ENCODE assay signal across 9 cellular contexts in the genomic region with DNA sequence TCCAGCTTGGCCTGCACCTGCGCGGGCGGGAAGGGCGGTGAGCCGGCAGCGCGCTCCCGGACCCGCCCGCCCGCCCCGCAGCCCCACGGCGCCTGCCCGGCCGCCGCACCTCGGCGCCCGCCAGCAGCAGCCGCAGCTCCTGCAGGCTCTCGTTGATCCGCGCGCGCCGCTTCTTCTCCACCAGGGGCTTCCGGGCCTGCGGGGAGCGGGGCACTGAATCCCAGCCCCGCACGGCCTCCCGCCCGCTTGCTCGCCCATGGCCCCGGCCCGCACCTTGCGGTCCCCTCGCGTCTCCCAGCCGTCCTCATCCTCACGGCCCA. TPM values are rescaled to one million over a fixed set of nuclear protein-coding genes. Genes with fewer than 3 reads are reported as not detected.
A peak's percentile ranks its signal among the peaks of the same experiment; 100 is the strongest.
DNase-seq lines count a peak whose midpoint lies in the region; ATAC-seq and TF ChIP-seq lines count a peak whose summit lies in the region.
"Had no signal": no experiment of that assay in that cellular context is flagged by ENCODE, and none has a peak within 500 bp of the region (broad histone marks: within the 10 kb centered on the region; RNA-seq: fewer than 3 reads in every experiment).

No MANE protein-coding gene starts in this region.

- no TSS peak for BruUV-seq in A673 (replicated peaks; lab: Mats Ljungman, UMichigan)

- POLR2A ChIA-PET in A673 (lab: Charles Lee; ENCODE audit: low non-redundant PET): interaction anchor here (0.6 kb wide), 2 partner anchors 10 to 80 kb away, joined by 3 to 4 read pairs; no protein-coding TSS in a partner anchor

- peak; percentile 21 for ATAC-seq in GM19438 (IDR thresholded peaks at IDR 0.05; ENCODE audit: low read depth, unreplicated experiment)

- no peaks in the 10 kb centered on the region for H3K79me2 ChIP-seq in osteoblast (ENCODE audit: insufficient read depth, low read length)

- H3K4me3 Mint-ChIP-seq in endothelial cell (ENCODE audit: unreplicated experiment): no peak overlapping the region

- TF ChIP-seq CTCF in A673 (conservative IDR thresholded peaks at IDR 0.05; ENCODE audit: low read depth, low read length) (no peak), endothelial cell (IDR thresholded peaks at IDR 0.05; ENCODE audit: unreplicated experiment) (no peak), osteoblast (IDR thresholded peaks at IDR 0.05; ENCODE audit: extremely low read depth, low read depth, low read length) (no peak)

- H3K27ac ChIP-seq in A673 (ENCODE audit: low read depth, low read length, poor library complexity, severe bottlenecking) (peak overlapping the region; percentile 61), osteoblast (ENCODE audit: low read depth, low read length) (no peak overlapping the region)
- H3K27ac ChIP-seq: epithelial cell of prostate had no signal

- no peaks in the 10 kb centered on the region for H3K9me3 Mint-ChIP-seq in endothelial cell (ENCODE audit: unreplicated experiment)

- no peak overlapping the region for H3K27ac Mint-ChIP-seq in endothelial cell (ENCODE audit: unreplicated experiment)

- H3K4me2 ChIP-seq in osteoblast (ENCODE audit: insufficient read depth, low read length): peak overlapping the region; percentile 77

- H3K4me1 Mint-ChIP-seq in endothelial cell (ENCODE audit: unreplicated experiment): peaks cover 11% of the 10 kb centered on the region

- H2AFZ ChIP-seq in osteoblast (ENCODE audit: low read length): no peak overlapping the region

- H4K20me1 ChIP-seq in osteoblast (ENCODE audit: insufficient read depth, low read length): no peaks in the 10 kb centered on the region

- H3K36me3 ChIP-seq in A673 (ENCODE audit: insufficient read depth, low read length, poor library complexity, severe bottlenecking) (no peaks in the 10 kb centered on the region), NT2/D1 (ENCODE audit: insufficient read depth, insufficient read length, low read length) (no peaks in the 10 kb centered on the region), osteoblast (ENCODE audit: insufficient read depth, low read length) (no peaks in the 10 kb centered on the region)

- H3K4me1 ChIP-seq in A673 (ENCODE audit: insufficient read depth, low read length, poor library complexity, severe bottlenecking) (peaks cover 15% of the 10 kb centered on the region), NT2/D1 (ENCODE audit: insufficient read depth, insufficient read length) (peaks cover 11% of the 10 kb centered on the region), osteoblast (ENCODE audit: insufficient read depth, low read length) (no peaks in the 10 kb centered on the region)

- peaks cover 12% of the 10 kb centered on the region for H3K36me3 Mint-ChIP-seq in endothelial cell (ENCODE audit: low read depth, unreplicated experiment)

- H3K27me3 ChIP-seq in A673 (replicated peaks; ENCODE audit: insufficient read depth, low read depth, low read length, poor library complexity) (no peaks in the 10 kb centered on the region), NT2/D1 (ENCODE audit: insufficient read depth, insufficient read length) (peaks cover 41% of the 10 kb centered on the region), osteoblast (ENCODE audit: insufficient read depth, low read length) (peaks cover 58% of the 10 kb centered on the region)

- peak overlapping the region; percentile 71 for H3K4me3 ChIP-seq in A673 (ENCODE audit: low read depth, low read length, poor library complexity, severe bottlenecking)
- peak overlapping the region; percentile 72 for H3K4me3 ChIP-seq in NT2/D1 (ENCODE audit: insufficient read length, low read depth)
- H3K4me3 ChIP-seq in osteoblast (ENCODE audit: insufficient read depth, low read length): peak overlapping the region; percentile 70

- H3K9ac ChIP-seq in NT2/D1 (ENCODE audit: insufficient read length, low read depth): peak overlapping the region; percentile 91

- CTCF ChIA-PET in A673 (lab: Charles Lee): no interaction called here

- no peaks in the 10 kb centered on the region for H3K9me3 ChIP-seq in A673 (ENCODE audit: low read depth, low read length, poor library complexity, severe bottlenecking)
- peaks cover 6% of the 10 kb centered on the region; the same call in 1 of the 2 replicates for H3K9me3 ChIP-seq in NT2/D1 (ENCODE audit: insufficient read depth, low read length)
- no peaks in the 10 kb centered on the region for H3K9me3 ChIP-seq in osteoblast (ENCODE audit: low read depth, low read length)

- intact Hi-C loops in A673 (cut with micrococcal nuclease; ENCODE audit: unreplicated experiment): no loop called here

- DNase-seq in A673 (ENCODE audit: low spot score): peak; percentile 35
- DNase-seq in NT2/D1 (ENCODE audit: low read depth, low spot score): no peak
- DNase-seq in endothelial cell (ENCODE audit: low spot score): peak; percentile 38
- DNase-seq in osteoblast (ENCODE audit: insufficient read length, low spot score, missing footprints): peak; percentile 95
- no peak for DNase-seq in NCI-H1436 treated with DMSO at 0.1 percent for 48 hours (lab: John Stamatoyannopoulos, UW)
- DNase-seq in amniotic stem cell (lab: John Stamatoyannopoulos, UW): no peak
- DNase-seq in epidermal melanocyte (ENCODE audit: insufficient read length, low spot score): no peak

- H3K27me3 Mint-ChIP-seq in endothelial cell (ENCODE audit: unreplicated experiment): peaks cover 31% of the 10 kb centered on the region

RNA-seq across cellular contexts. Expression of a gene that starts 0.3 kb away (rescaled TPM):
- 17.2 and 26.9 TPM in 2 replicates for total RNA-seq in A673 (2021)
- total RNA-seq in endothelial cell (ENCODE audit: unreplicated experiment): 5.0 TPM
- total RNA-seq in osteoblast: 1.8 and 4.0 TPM in 2 replicates

RNA-seq across cellular contexts. Expression of a gene that starts 36.0 kb away (rescaled TPM):
- total RNA-seq in A673 (2021) (65.1 and 71.6 TPM in 2 replicates), endothelial cell (ENCODE audit: unreplicated experiment) (43.0 TPM), osteoblast (24.2 and 24.5 TPM in 2 replicates)

RNA-seq across cellular contexts. Expression of a gene that starts 48.9 kb away (rescaled TPM):
- total RNA-seq in A673 (2021): 6.8 and 7.5 TPM in 2 replicates
- 5.5 TPM for total RNA-seq in endothelial cell (ENCODE audit: unreplicated experiment)
- 7.4 and 9.4 TPM in 2 replicates for total RNA-seq in osteoblast

Comparison
In these comparisons a context has a peak if more than half of its experiments do, and no peak if none do; other contexts are left out.
1. DNase-seq: peak in A673 (single experiment), endothelial cell (single experiment) and osteoblast (single experiment); none in NT2/D1 (single experiment), NCI-H1436 treated with DMSO at 0.1 percent for 48 hours (single experiment), amniotic stem cell (single experiment) and epidermal melanocyte (single experiment).
2. Peak in every context shown above with its lines, with median percentiles within 50 percentile points of each other: H3K4me3 ChIP-seq.